ENCODE assay signal across 8 cellular contexts in genomic region chr7:36367561-36367889, GRCh38. TPM values are rescaled to one million over a fixed set of nuclear protein-coding genes. Genes with fewer than 3 reads are reported as not detected.
DNase-seq lines count a peak whose midpoint lies in the region; ATAC-seq, FAIRE-seq and TF ChIP-seq lines count a peak whose summit lies in the region.

No MANE protein-coding gene starts in this region.

- H3K9me3 ChIP-seq in A549 (no peaks in the 10 kb centered on the region), body of pancreas (no peaks in the 10 kb centered on the region)

- TF ChIP-seq CTCF in A549 (IDR thresholded peaks at IDR 0.05) (no peak), HFF-Myc (IDR thresholded peaks at IDR 0.05; ENCODE audit: low read depth, low read length, missing control alignments) (no peak), body of pancreas (IDR thresholded peaks at IDR 0.05) (no peak), mesothelial cell of epicardium (IDR thresholded peaks at IDR 0.05; ENCODE audit: unreplicated experiment) (no peak)

- peaks cover 6% of the 10 kb centered on the region for H3K4me1 Mint-ChIP-seq in mesothelial cell of epicardium

- CTCF ChIA-PET in A549 (lab: Yijun Ruan, JAX) = interaction anchor here (0.6 to 2.4 kb wide), 22 partner anchors 10 to 489 kb away, joined by 3 to 31 read pairs (median 5); partner anchors contain the start of gene ANLN

- no peak for TF ChIP-seq POLR2A in A549 (IDR thresholded peaks at IDR 0.05; ENCODE audit: low read length)
- no peak for TF ChIP-seq POLR2A in body of pancreas (IDR thresholded peaks at IDR 0.05)

- H3K27me3 Mint-ChIP-seq in mesothelial cell of epicardium (ENCODE audit: low read depth) = peaks cover 27% of the 10 kb centered on the region

- no peaks in the 10 kb centered on the region for H3K36me3 ChIP-seq in body of pancreas (replicated peaks in 1 of 2; ENCODE audit: insufficient read depth in 1 of 2, low read depth in 2 of 2)

- H3K4me3 ChIP-seq in A549 = peak overlapping the region; percentile 92
- peak overlapping the region; percentile 59 for H3K4me3 ChIP-seq in HFF-Myc (replicated peaks; ENCODE audit: low read depth, low read length)
- peak overlapping the region; percentile 50 to 67 for H3K4me3 ChIP-seq in body of pancreas

- no peak for TF ChIP-seq EP300 in A549 (IDR thresholded peaks at IDR 0.05)

- no peak for TF ChIP-seq RAD21 in A549 (conservative IDR thresholded peaks at IDR 0.05 in 1 of 2, IDR thresholded peaks at IDR 0.05 in 1 of 2)

- POLR2A ChIA-PET in A549 (lab: Yijun Ruan, JAX) = interaction anchor here (0.7 to 1.9 kb wide), 2 partner anchors 21 to 25 kb away, joined by 3 to 9 read pairs; partner anchors contain the start of gene ANLN

- H3K36me3 Mint-ChIP-seq in mesothelial cell of epicardium = no peaks in the 10 kb centered on the region

- 59% methylated on average over 9 of the region's 9 CpGs for WGBS in A549 (ENCODE audit: missing lambda C conversion rate)
- WGBS in body of pancreas, 2 donors = 32% methylated on average over 9 of the region's 9 CpGs

- H3K4me1 ChIP-seq in A549 (peaks cover 8% of the 10 kb centered on the region; the same call in 2 of the 3 replicates), body of pancreas (peaks cover 14% of the 10 kb centered on the region)

- DNase-seq in A549 (ENCODE audit: low read depth in 1 of 2, low spot score in 1 of 2) = peak in 1 of 2 experiments; percentile 58
- no peak for DNase-seq in HFF-Myc (ENCODE audit: extremely low read depth, low read depth)
- DNase-seq in body of pancreas = peak in 1 of 4 donors; percentile 14
- DNase-seq in mesothelial cell of epicardium (ENCODE audit: low spot score in 2 of 2, unreplicated experiment in 2 of 2) = no peak
- DNase-seq in stimulated activated CD8-positive, alpha-beta memory T cell treated with anti-CD3 and anti-CD28 coated beads, Interleukin-4, amount 100 ng/mL, for 48 hours = no peak
- DNase-seq in DMS79 (lab: John Stamatoyannopoulos, UW) = no peak
- DNase-seq in NCI-H1092 (lab: John Stamatoyannopoulos, UW) = no peak
- no peak for DNase-seq in cerebellar nuclear complex (lab: John Stamatoyannopoulos, UW)

- FAIRE-seq in A549 (lab: Jason Lieb, UNC) = no peak

- H3K27ac Mint-ChIP-seq in mesothelial cell of epicardium = no peak overlapping the region

- peak overlapping the region; percentile 93 for H3K4me3 Mint-ChIP-seq in mesothelial cell of epicardium

- H3K27me3 ChIP-seq in body of pancreas = no peaks in the 10 kb centered on the region

- ATAC-seq in A549 = peak; percentile 74 to 76; a peak in 5 of 6 replicates
- no peak for ATAC-seq in body of pancreas

- H3K27ac ChIP-seq in A549 (peak overlapping the region; percentile 88 to 94), body of pancreas (peak overlapping the region; percentile 84 to 95 (median 90))

- no peaks in the 10 kb centered on the region for H3K9me3 Mint-ChIP-seq in mesothelial cell of epicardium

- intact Hi-C loops in body of pancreas (cut with DNase I) = no loop called here

- H3K4me2 ChIP-seq in A549 = peak overlapping the region; percentile 57

TF ChIP-seq in A549, 52 proteins besides CTCF, POLR2A, EP300 and RAD21:
- TF ChIP-seq POLR2AphosphoS2 (conservative IDR thresholded peaks at IDR 0.05; ENCODE audit: low read length) (no peak), BCL3 (IDR thresholded peaks at IDR 0.05) (0 out of 3 replicates have a peak, but pooled peaks have one; percentile 9), CHD4 (IDR thresholded peaks at IDR 0.05; ENCODE audit: borderline replicate concordance) (no peak)
TF ChIP-seq in A549: peak in this region for 1.

RNA-seq across cellular contexts. Expression of gene ANLN, which starts 22.1 kb away (rescaled TPM):
- polyA plus RNA-seq in A549 (2011; rRNA removed) = 52.4 and 148 TPM in 2 replicates
- 13.1 and 14.9 TPM in 2 replicates for polyA plus RNA-seq in A549 (2012; cell fraction: cytosol; rRNA removed)
- polyA plus RNA-seq in A549 (2012; cell fraction: nucleus; rRNA removed) = 50.4 and 77.3 TPM in 2 replicates
- polyA plus RNA-seq in A549 (2017; fragmentation: RNase III; extraction: RNeasy Plus Mini Kit Qiagen cat#74134 plus additional on column Dnase treatment) = 70.9 to 84.4 TPM (median 72.9 TPM) in 3 replicates
- polyA minus RNA-seq in A549 (2011; rRNA and poly(A)+ RNA removed) = 154 and 160 TPM in 2 replicates
- total RNA-seq in body of pancreas = 1 to 10 TPM in 1 of 2 donors, under 1 TPM in 1; 0.78 to 1.6 TPM
- total RNA-seq in mesothelial cell of epicardium = 30.0 to 31.2 TPM (median 30.5 TPM) in 3 replicates

Comparison
In these comparisons a context has a peak if more than half of its experiments do, and no peak if none do; other contexts are left out.
1. RNA of gene ANLN, which starts 22.1 kb away (total RNA-seq): 30.0 to 31.2 TPM in mesothelial cell of epicardium; 0.78 to 1.6 TPM in body of pancreas; every median in the first group is over 10 times any median in the second.
2. Peak in every context shown above with its lines, with median percentiles within 50 percentile points of each other: H3K4me3 ChIP-seq.